In genomic region chr2:230321031-230321430, GRCh38 we compare ENCODE assay signal across 18 cellular contexts.
"Had no signal": no experiment of that assay in that cellular context is flagged by ENCODE, and none has a peak within 500 bp of the region (broad histone marks: within the 10 kb centered on the region; RNA-seq: fewer than 3 reads in every experiment).

No MANE protein-coding gene starts in this region.

- H3K27ac ChIP-seq: body of pancreas, neural progenitor cell, transverse colon, uterus had no signal

- H3K4me3 ChIP-seq: body of pancreas, lung, neural progenitor cell, transverse colon, uterus had no signal

- ATAC-seq: activated naive CD4-positive, alpha-beta T cell treated with anti-CD3 and anti-CD28 coated beads, Interleukin-2, amount 50 U/mL, for 72 hours; body of pancreas had no signal

- H3K36me3 ChIP-seq: neural progenitor cell, transverse colon, uterus had no signal

- H3K4me1 Mint-ChIP-seq: mesothelial cell of epicardium, neural progenitor cell had no signal

- H3K27me3 ChIP-seq: body of pancreas, neural progenitor cell, transverse colon, uterus had no signal

- H3K36me3 Mint-ChIP-seq: neural progenitor cell had no signal

- H3K27me3 Mint-ChIP-seq: progenitor cell of endocrine pancreas; stimulated activated naive CD8-positive, alpha-beta T cell treated with anti-CD3 and anti-CD28 coated beads, Interleukin-15, Interleukin-2, amounts not matched to agents 100 ng/mL and 50 ng/mL, for 24 hours had no signal

- H3K9me3 ChIP-seq: body of pancreas, transverse colon, uterus had no signal

- H3K4me3 Mint-ChIP-seq: mesothelial cell of epicardium; neural progenitor cell; stimulated activated naive CD8-positive, alpha-beta T cell treated with anti-CD3 and anti-CD28 coated beads, Interleukin-15, Interleukin-2, amounts not matched to agents 100 ng/mL and 50 ng/mL, for 24 hours had no signal

- H3K4me1 ChIP-seq: body of pancreas, neural progenitor cell, uterus had no signal

- H3K9me3 Mint-ChIP-seq: stimulated activated naive CD8-positive, alpha-beta T cell treated with anti-CD3 and anti-CD28 coated beads, Interleukin-15, Interleukin-2, amounts not matched to agents 100 ng/mL and 50 ng/mL, for 24 hours had no signal

- DNase-seq: activated CD4-positive, alpha-beta T cell treated with anti-CD3 and anti-CD28 coated beads, Interleukin-2, amount 50 U/mL, for 48 hours; activated gamma-delta T cell treated with Interleukin-2 at 50 U/mL for 16 hours; activated T-cell treated with anti-CD3 and anti-CD28 coated beads, Interleukin-2, amount 50 U/mL, for 48 hours; amygdala; body of pancreas; stimulated activated CD4-positive, alpha-beta T cell treated with anti-CD3 and anti-CD28 coated beads, Interleukin-12 subunit alpha, Interleukin-12 subunit beta, amount 100 ng/mL, for 4 hours; stimulated activated CD4-positive, alpha-beta T cell treated with anti-CD3 and anti-CD28 coated beads, Interleukin-1b, Interleukin-23, amount 100 ng/mL, for 48 hours; stimulated activated CD8-positive, alpha-beta memory T cell treated with anti-CD3 and anti-CD28 coated beads, Interleukin-4, amount 100 ng/mL, for 48 hours; SW 1271; T1000; transverse colon; uterus had no signal

- H3K27ac Mint-ChIP-seq: mesothelial cell of epicardium, neural progenitor cell, progenitor cell of endocrine pancreas had no signal
